ENCODE assay signal across 18 cellular contexts in the genomic region with DNA sequence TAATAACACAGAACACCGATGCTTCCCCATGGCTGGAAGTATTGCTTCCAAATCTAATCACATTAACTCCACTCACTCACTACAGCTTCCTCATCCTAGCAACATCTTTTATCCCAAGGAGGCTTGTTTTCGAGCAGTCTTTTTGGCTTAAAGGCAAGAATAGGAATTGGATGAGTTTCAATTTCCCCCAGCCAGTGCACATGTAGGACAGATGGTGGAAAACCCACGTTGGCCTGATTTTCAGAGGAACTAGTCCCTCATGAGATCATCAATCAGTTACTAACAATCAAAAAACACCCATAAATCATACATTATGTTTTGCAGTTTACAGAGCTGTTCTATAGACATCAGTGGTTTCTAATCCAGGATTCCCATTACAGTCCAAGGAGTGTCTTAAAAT. TPM values are rescaled to one million over a fixed set of nuclear protein-coding genes. Genes with fewer than 3 reads are reported as not detected.
"Had no signal": no experiment of that assay in that cellular context is flagged by ENCODE, and none has a peak within 500 bp of the region (broad histone marks: within the 10 kb centered on the region; RNA-seq: fewer than 3 reads in every experiment).

No MANE protein-coding gene starts in this region.

- H3K4me1 ChIP-seq: thyroid gland had no signal

- DNase-seq: activated CD4-positive, alpha-beta T cell treated with anti-CD3 and anti-CD28 coated beads, Interleukin-2, amount 10 ng/mL, durations not matched to agents 7 days and 5 days; activated CD8-positive, alpha-beta T cell treated with anti-CD3 and anti-CD28 coated beads, Interleukin-2, amount 10 ng/mL, durations not matched to agents 7 days and 5 days; activated naive CD4-positive, alpha-beta T cell treated with anti-CD3 and anti-CD28 coated beads, Interleukin-2, amount 10 ng/mL, durations not matched to agents 7 days and 5 days; activated naive CD8-positive, alpha-beta T cell treated with anti-CD3 and anti-CD28 coated beads, Interleukin-2, amount 50 U/mL, for 24 hours; activated T-cell treated with anti-CD3 and anti-CD28 coated beads, Interleukin-2, amount 50 U/mL, for 24 hours; cortex of kidney; midbrain; nucleus accumbens; posterior cingulate gyrus; stimulated activated CD8-positive, alpha-beta memory T cell treated with anti-CD3 and anti-CD28 coated beads, Interleukin-4, amount 100 ng/mL, for 48 hours; stimulated activated naive CD4-positive, alpha-beta T cell; thyroid gland had no signal

- H3K36me3 ChIP-seq: thyroid gland had no signal

- H3K27ac ChIP-seq: hepatocyte, thyroid gland had no signal

- ATAC-seq: activated CD4-positive, CD25-positive, alpha-beta regulatory T cell treated with anti-CD3 and anti-CD28 coated beads, Interleukin-2, amount 50 U/mL, for 24 hours; activated CD8-positive, alpha-beta T cell treated with anti-CD3 and anti-CD28 coated beads, Interleukin-2, amount 10 ng/mL, durations not matched to agents 7 days and 5 days; activated naive CD8-positive, alpha-beta T cell treated with anti-CD3 and anti-CD28 coated beads, Interleukin-2, amount 50 U/mL, for 24 hours had no signal

- H3K4me3 ChIP-seq: hepatocyte, thyroid gland had no signal

- H3K9me3 ChIP-seq: thyroid gland had no signal

- H3K27me3 ChIP-seq: hepatocyte, thyroid gland had no signal

RNA-seq across cellular contexts. Expression of a gene that starts 48.5 kb away (rescaled TPM):
- total RNA-seq: activated CD4-positive, alpha-beta T cell treated with anti-CD3 and anti-CD28 coated beads, Interleukin-2, amount 10 ng/mL, durations not matched to agents 7 days and 5 days; activated CD8-positive, alpha-beta T cell treated with anti-CD3 and anti-CD28 coated beads, Interleukin-2, amount 10 ng/mL, durations not matched to agents 7 days and 5 days; lung microvascular endothelial cell; T-helper 1 cell treated with Interleukin-12 subunit alpha and Interleukin-12 subunit beta and Interleukin-4 antibody, amounts not matched to agents 30 ng/mL and 1 ng/mL, for 36 hours; thyroid gland; urinary bladder had no signal
- polyA plus RNA-seq: esophagus had no signal
